8 cellular contexts compared by ENCODE assay signal in the genomic region with DNA sequence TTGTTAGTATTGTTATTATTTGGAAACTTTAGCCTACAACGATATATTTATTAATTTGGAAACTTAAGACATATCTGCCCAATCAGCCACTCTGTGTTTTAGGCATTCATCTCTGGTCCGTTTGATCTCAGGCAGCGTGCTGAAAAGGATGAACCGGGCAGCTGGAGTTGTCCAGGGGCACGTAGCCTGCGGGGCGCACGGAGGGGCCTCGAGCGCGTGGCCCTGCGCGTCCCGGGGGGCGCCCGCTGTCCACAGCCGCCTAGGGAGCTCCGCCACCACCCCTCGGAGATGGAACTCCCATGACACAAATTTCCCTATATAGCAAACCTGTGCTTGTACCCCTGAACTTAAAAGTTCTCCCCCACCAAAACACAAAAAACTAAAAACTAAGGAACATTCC. TPM values are rescaled to one million over a fixed set of nuclear protein-coding genes. Genes with fewer than 3 reads are reported as not detected.
A peak's percentile ranks its signal among the peaks of the same experiment; 100 is the strongest.
DNase-seq lines count a peak whose midpoint lies in the region; ATAC-seq and TF ChIP-seq lines count a peak whose summit lies in the region.

No MANE protein-coding gene starts in this region.

- POLR2A ChIA-PET in Panc1 (lab: Charles Lee): no interaction called here

- H3K27ac Mint-ChIP-seq in progenitor cell of endocrine pancreas: no peak overlapping the region

- H3K36me3 ChIP-seq in GM06990 (ENCODE audit: control insufficient read depth, insufficient read depth, low read length) (no peaks in the 10 kb centered on the region), Panc1 (ENCODE audit: control insufficient read depth, insufficient read depth, low read length) (no peaks in the 10 kb centered on the region), esophagus squamous epithelium (no peaks in the 10 kb centered on the region)

- H3K4me1 ChIP-seq in Panc1 (ENCODE audit: control insufficient read depth, insufficient read depth, low read length) (no peaks in the 10 kb centered on the region), esophagus squamous epithelium (peaks cover 0 to 14% (median 10%) of the 10 kb centered on the region in 3 donors)

- ATAC-seq in Panc1: no peak

- CTCF ChIA-PET in Panc1 (lab: Charles Lee): interaction anchor here (0.6 to 0.7 kb wide), 2 partner anchors 134 to 598 kb away, joined by 3 read pairs; no protein-coding TSS in a partner anchor

- no peaks in the 10 kb centered on the region for H3K9me3 Mint-ChIP-seq in progenitor cell of endocrine pancreas (ENCODE audit: low read depth)

- in situ Hi-C loops in Panc1 (cut with HindIII; ENCODE audit: low pct_unique_long_range_greater_than_20kb, low sequenced_read_pairs): no loop called here

- H3K27me3 ChIP-seq in GM06990 (replicated peaks; ENCODE audit: control insufficient read depth, insufficient read depth, low read length) (no peaks in the 10 kb centered on the region; the same call in 1 of the 2 replicates), Panc1 (ENCODE audit: control insufficient read depth, insufficient read depth, low read length) (peaks cover 4% of the 10 kb centered on the region; the same call in 1 of the 2 replicates), esophagus squamous epithelium (peaks cover 0 to 71% (median 0%) of the 10 kb centered on the region in 4 donors)

- H3K27ac ChIP-seq in Panc1 (ENCODE audit: low read length): peak overlapping the region; percentile 26; the same call in 1 of the 2 replicates
- H3K27ac ChIP-seq in esophagus squamous epithelium: no peak overlapping the region

- no peak for TF ChIP-seq POLR2A in esophagus squamous epithelium (IDR thresholded peaks at IDR 0.05)

- TF ChIP-seq CTCF in GM06990 (IDR thresholded peaks at IDR 0.05; ENCODE audit: insufficient read depth, low read length, poor library complexity, severe bottlenecking) (no peak), Panc1 (IDR thresholded peaks at IDR 0.05) (no peak), esophagus squamous epithelium (IDR thresholded peaks at IDR 0.05) (no peak), progenitor cell of endocrine pancreas (IDR thresholded peaks at IDR 0.05; ENCODE audit: unreplicated experiment) (no peak)

- no peaks in the 10 kb centered on the region for H3K36me3 Mint-ChIP-seq in progenitor cell of endocrine pancreas (ENCODE audit: insufficient read depth)

- no TSS peak for BruUV-seq in Panc1 (replicated peaks; lab: Mats Ljungman, UMichigan)

- H3K27me3 Mint-ChIP-seq in progenitor cell of endocrine pancreas: peaks cover 63% of the 10 kb centered on the region

- intact Hi-C loops in Panc1 (cut with micrococcal nuclease; ENCODE audit: unreplicated experiment) (loop anchor here (2.0 to 10.0 kb wide), 2 partner anchors 72 to 246 kb away; a partner anchor contains a TSS), esophagus squamous epithelium (cut with DNase I) (loop anchor here (5.0 kb wide), 1 partner anchor 73 kb away; no protein-coding TSS in a partner anchor)

- H3K9me3 ChIP-seq in Panc1 (ENCODE audit: control insufficient read depth, insufficient read depth, low read depth, low read length) (no peaks in the 10 kb centered on the region), esophagus squamous epithelium (no peaks in the 10 kb centered on the region)

- H3K4me3 ChIP-seq in GM06990 (replicated peaks; ENCODE audit: low read depth, low read length): peak overlapping the region; percentile 80
- peak overlapping the region; percentile 50 to 76 for H3K4me3 ChIP-seq in Panc1 (ENCODE audit: low read depth in 2 of 2, low read length in 2 of 2)
- peak overlapping the region in 3 of 4 donors; percentile 42 to 65 (median 49) for H3K4me3 ChIP-seq in esophagus squamous epithelium

- WGBS in esophagus squamous epithelium, 2 donors: 38 to 67% methylated on average over 8 to 18 of the region's 19 CpGs

- peak overlapping the region; percentile 58 for H3K4me3 Mint-ChIP-seq in progenitor cell of endocrine pancreas (ENCODE audit: low read depth)

- H3K4me1 Mint-ChIP-seq in progenitor cell of endocrine pancreas (ENCODE audit: low read depth): no peaks in the 10 kb centered on the region

- DNase-seq in GM06990 (ENCODE audit: extremely low read depth, insufficient read length): no peak
- DNase-seq in Panc1 (ENCODE audit: low read depth, low spot score): no peak
- DNase-seq in esophagus squamous epithelium (lab: John Stamatoyannopoulos, UW): no peak
- no peak for DNase-seq in progenitor cell of endocrine pancreas (ENCODE audit: low spot score, unreplicated experiment)
- DNase-seq in activated gamma-delta T cell treated with Interleukin-2 at 50 U/mL for 16 hours: no peak
- DNase-seq in DMS153 (lab: John Stamatoyannopoulos, UW): no peak
- DNase-seq in activated CD4-positive, CD25-positive, alpha-beta regulatory T cell (lab: John Stamatoyannopoulos, UW): no peak
- no peak for DNase-seq in Ammon's horn (ENCODE audit: low spot score)

RNA-seq across cellular contexts. Expression of a gene that starts 24.3 kb away (rescaled TPM):
- total RNA-seq in Panc1 (2021; ENCODE audit: unreplicated experiment) (151 TPM), esophagus squamous epithelium (10 to 100 TPM; 14.3 to 50.8 (median 26.1) TPM), progenitor cell of endocrine pancreas (45.7 and 48.8 TPM in 2 replicates)
- polyA plus RNA-seq in Panc1 (2012; ENCODE audit: insufficient read length): 33.8 TPM
